In the genomic region with DNA sequence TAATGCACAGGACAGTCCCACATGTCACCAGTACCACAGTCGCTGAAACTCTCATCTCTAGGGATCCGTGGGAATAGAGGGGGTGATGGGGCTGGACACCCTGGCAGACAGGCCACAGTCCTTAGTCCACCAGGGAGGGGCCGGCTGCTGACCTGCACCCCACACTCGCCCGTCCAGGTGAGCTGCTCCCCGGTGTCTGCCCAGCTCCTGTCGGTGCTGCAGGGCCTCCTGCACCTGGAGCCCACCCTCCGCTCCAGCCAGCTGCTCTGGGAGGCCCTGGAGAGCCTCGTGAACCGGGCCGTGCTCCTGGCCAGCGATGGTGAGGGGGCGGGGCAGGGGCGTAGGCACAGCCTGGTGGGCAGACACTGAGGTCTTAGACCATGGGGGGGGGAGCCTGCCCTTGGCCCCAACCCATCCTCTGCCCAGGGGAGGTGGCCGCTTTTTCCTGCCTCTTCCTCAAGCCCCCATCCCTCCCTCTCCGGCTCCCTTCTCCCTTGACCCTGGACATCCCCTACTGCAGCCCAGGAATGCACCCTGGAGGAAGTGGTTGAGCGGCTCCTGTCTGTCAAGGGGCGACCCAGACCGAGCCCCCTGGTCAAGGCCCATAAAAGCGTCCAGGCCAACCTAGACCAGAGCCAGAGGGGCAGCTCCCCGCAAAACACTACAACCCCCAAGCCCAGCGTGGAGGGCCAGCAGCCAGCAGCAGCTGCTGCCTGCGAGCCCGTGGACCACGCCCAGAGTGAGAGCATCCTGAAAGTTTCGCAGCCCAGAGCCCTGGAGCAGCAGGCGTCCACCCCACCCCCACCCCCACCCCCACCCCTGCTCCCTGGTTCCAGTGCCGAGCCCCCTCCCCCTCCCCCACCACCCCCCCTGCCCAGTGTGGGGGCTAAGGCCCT, we compare ENCODE assay signal across 29 cellular contexts. TPM values are rescaled to one million over a fixed set of nuclear protein-coding genes. Genes with fewer than 3 reads are reported as not detected.
DNase-seq lines count a peak whose midpoint lies in the region; ATAC-seq, FAIRE-seq and TF ChIP-seq lines count a peak whose summit lies in the region.
"Had no signal": no experiment of that assay in that cellular context is flagged by ENCODE, and none has a peak within 500 bp of the region (broad histone marks: within the 10 kb centered on the region; RNA-seq: fewer than 3 reads in every experiment).

No MANE protein-coding gene starts in this region.

- H4K20me1 ChIP-seq in H1 (replicated peaks in 1 of 2; ENCODE audit: control insufficient read depth in 1 of 2, insufficient read depth in 2 of 2, low read length in 2 of 2): peaks cover 0 to 25% of the 10 kb centered on the region in 2 experiments

- no peaks in the 10 kb centered on the region; the same call in 1 of the 2 replicates for H3K79me1 ChIP-seq in H1 (ENCODE audit: low read depth, low read length)

- peak overlapping the region in 1 of 2 experiments; percentile 5; a peak in 1 of 4 replicates for H3K4me2 ChIP-seq in H1 (ENCODE audit: insufficient read depth in 1 of 2, low read depth in 2 of 2, low read length in 2 of 2)
- H3K4me2 ChIP-seq: smooth muscle cell had no signal

- CTCF ChIA-PET in H1 (lab: Charles Lee; ENCODE audit: partially characterized antibody): interaction anchor here (1.0 to 3.8 kb wide), 11 partner anchors 8 to 55 kb away, joined by 3 to 17 read pairs (median 5); no protein-coding TSS in a partner anchor

- TF ChIP-seq POLR2A in H1 (IDR thresholded peaks at IDR 0.05; ENCODE audit: control extremely low read depth in 1 of 2, low read depth in 2 of 2, low read length in 2 of 2): no peak
- no peak for TF ChIP-seq POLR2A in tibial nerve (IDR thresholded peaks at IDR 0.05)

- H3K9me3 ChIP-seq in H1 (ENCODE audit: insufficient read depth in 2 of 2, low read depth in 1 of 2, low read length in 1 of 2) (peaks cover 6 to 17% of the 10 kb centered on the region in 2 experiments), tibial nerve (no peaks in the 10 kb centered on the region)
- H3K9me3 ChIP-seq: Peyer's patch, upper lobe of left lung had no signal

- no peaks in the 10 kb centered on the region for H3K79me2 ChIP-seq in H1 (ENCODE audit: control insufficient read depth in 1 of 2, insufficient read depth in 2 of 2, low read length in 2 of 2)

- H2BK12ac ChIP-seq in H1 (ENCODE audit: low read depth, low read length): no peak overlapping the region

- peak overlapping the region; percentile 32; the same call in 1 of the 2 replicates for H2BK5ac ChIP-seq in H1 (ENCODE audit: low read depth, low read length)

- POLR2A ChIA-PET in H1 (lab: Charles Lee; ENCODE audit: partially characterized antibody): interaction anchor here (0.9 to 1.6 kb wide), 5 partner anchors 9 to 155 kb away, joined by 3 to 6 read pairs (median 3); no protein-coding TSS in a partner anchor

- TF ChIP-seq RAD21 in H1 (IDR thresholded peaks at IDR 0.05 in 1 of 2, conservative IDR thresholded peaks at IDR 0.05 in 1 of 2; ENCODE audit: low read depth in 2 of 2, low read length in 2 of 2): no peak

- H3K4me1 Mint-ChIP-seq in activated naive CD4-positive, alpha-beta T cell treated with anti-CD3 and anti-CD28 coated beads, Interleukin-2, amount 50 U/mL, for 24 hours: peaks cover 4% of the 10 kb centered on the region

- no peak for TF ChIP-seq CTCF in H1 (IDR thresholded peaks at IDR 0.05; ENCODE audit: control extremely low read depth in 1 of 3, insufficient read depth in 1 of 3, low read depth in 1 of 3, low read length in 3 of 3)
- no peak for TF ChIP-seq CTCF in tibial nerve (IDR thresholded peaks at IDR 0.05)

- no peak for ATAC-seq in HG03139 (IDR thresholded peaks at IDR 0.05; ENCODE audit: unreplicated experiment)
- ATAC-seq in GM18498 (IDR thresholded peaks at IDR 0.05; ENCODE audit: unreplicated experiment): no peak
- ATAC-seq: activated T-cell treated with anti-CD3 and anti-CD28 coated beads, Interleukin-2, amount 50 U/mL, for 4 hours; natural killer cell treated with Interleukin-12 subunit alpha and Interleukin-12 subunit beta and Interleukin-15 and Interleukin-18, amount 100 ng/mL, for 72 hours had no signal

- DNase-seq in activated naive CD4-positive, alpha-beta T cell treated with anti-CD3 and anti-CD28 coated beads, Interleukin-2, amount 50 U/mL, for 16 hours: no peak
- DNase-seq in H7 (peak; percentile 87), H1 (ENCODE audit: low read depth in 1 of 2, low spot score in 2 of 2) (no peak), tibial nerve (ENCODE audit: low spot score in 2 of 2) (no peak), DMS153 treated with DMSO at 0.1 percent for 48 hours (lab: John Stamatoyannopoulos, UW; ENCODE audit: unreplicated experiment) (no peak)
- DNase-seq: activated B cell treated with CpG ODN at 0.5 μM for 24 hours; activated CD4-positive, alpha-beta T cell treated with anti-CD3 and anti-CD28 coated beads, Interleukin-2, amount 50 U/mL, for 1 hour; activated gamma-delta T cell treated with Interleukin-2 at 50 U/mL for 16 hours; activated T-cell treated with anti-CD3 and anti-CD28 coated beads, Interleukin-2, amount 50 U/mL, for 4 hours; CD4-positive, CD25-positive, alpha-beta regulatory T cell; H9; left ventricle myocardium superior; midbrain; NCI-H1092 treated with DMSO at 0.1 percent for 48 hours; NCI-H2107; NCI-H510A; Peyer's patch; retina; stimulated activated CD4-positive, alpha-beta T cell treated with anti-CD3 and anti-CD28 coated beads, Interleukin-1b, Interleukin-23, amount 100 ng/mL, for 48 hours; stimulated activated CD8-positive, alpha-beta memory T cell treated with anti-CD3 and anti-CD28 coated beads, Interleukin-4, amount 100 ng/mL, for 48 hours had no signal

- H3K4me1 ChIP-seq in H1 (replicated peaks in 1 of 4; ENCODE audit: control insufficient read depth in 3 of 4, insufficient read depth in 4 of 4, low read length in 3 of 4) (peaks cover 0 to 15% (median 13%) of the 10 kb centered on the region in 4 experiments; a peak in 5 of 7 replicates), tibial nerve (peaks cover 0 to 59% (median 17%) of the 10 kb centered on the region in 4 donors)

- H3K9ac ChIP-seq in H1 (replicated peaks in 1 of 4; ENCODE audit: extremely low read depth in 1 of 4, low read depth in 3 of 4, low read length in 3 of 4): no peak overlapping the region

- H3K4ac ChIP-seq in H1 (replicated peaks; ENCODE audit: insufficient read length, low read depth, low read length): no peak overlapping the region

- H3K23ac ChIP-seq in H1 (ENCODE audit: insufficient read length): no peak overlapping the region

- no peak overlapping the region; the same call in 1 of the 2 replicates for H4K8ac ChIP-seq in H1 (ENCODE audit: extremely low read depth, insufficient read depth, low read length)

- H2AFZ ChIP-seq in H1 (ENCODE audit: low read length): no peak overlapping the region

- H2BK120ac ChIP-seq in H1 (replicated peaks; ENCODE audit: low read depth, low read length): no peak overlapping the region

- H3K27ac ChIP-seq in H1 (ENCODE audit: low read depth, low read length) (no peak overlapping the region), tibial nerve (peak overlapping the region in 3 of 4 donors; percentile 7 to 72 (median 63))
- H3K27ac ChIP-seq: Peyer's patch, upper lobe of left lung had no signal

- H3K14ac ChIP-seq in H1 (ENCODE audit: insufficient read length): no peak overlapping the region

- no peaks in the 10 kb centered on the region for H3K23me2 ChIP-seq in H1 (ENCODE audit: low read depth, low read length)

- no peaks in the 10 kb centered on the region for H3K27me3 Mint-ChIP-seq in activated naive CD4-positive, alpha-beta T cell treated with anti-CD3 and anti-CD28 coated beads, Interleukin-2, amount 50 U/mL, for 24 hours
- H3K27me3 Mint-ChIP-seq: activated B cell treated with CpG ODN at 0.5 μM for 24 hours; CD4-positive, CD25-positive, alpha-beta regulatory T cell; central memory CD8-positive, alpha-beta T cell; dendritic cell treated with granulocyte-macrophage colony-stimulating factor and Interleukin-4, amounts not matched to agents 40 ng/mL and 50 ng/mL, for 4 days; natural killer cell treated with Interleukin-12 subunit alpha and Interleukin-12 subunit beta and Interleukin-15 and Interleukin-18, amount 100 ng/mL, for 72 hours had no signal

- no peak for FAIRE-seq in H1 (lab: Jason Lieb, UNC)
- FAIRE-seq: G401.6 had no signal

- H3K4me3 ChIP-seq in H7 (ENCODE audit: insufficient read depth, low read depth, low read length): no peak overlapping the region
- no peak overlapping the region for H3K4me3 ChIP-seq in H1 (ENCODE audit: extremely low read depth in 1 of 4, insufficient read depth in 2 of 4, low read depth in 3 of 4, low read length in 4 of 4)
- H3K4me3 ChIP-seq in tibial nerve: no peak overlapping the region
- H3K4me3 ChIP-seq: Peyer's patch, smooth muscle cell, upper lobe of left lung had no signal

- no peak for TF ChIP-seq EP300 in H1 (IDR thresholded peaks at IDR 0.05; ENCODE audit: borderline replicate concordance in 1 of 2, low read depth in 2 of 2, low read length in 2 of 2)
- TF ChIP-seq EP300 in tibial nerve (IDR thresholded peaks at IDR 0.05): no peak

- peak overlapping the region; percentile 15; the same call in 1 of the 2 replicates for H2BK20ac ChIP-seq in H1 (ENCODE audit: low read length)

- peaks cover 18% of the 10 kb centered on the region for H3K36me3 ChIP-seq in H7 (replicated peaks; ENCODE audit: control insufficient read depth, insufficient read depth, low read length)
- H3K36me3 ChIP-seq in H1 (ENCODE audit: control insufficient read depth in 2 of 4, insufficient read depth in 4 of 4, low read length in 3 of 4): peaks cover 4 to 41% (median 15%) of the 10 kb centered on the region in 4 experiments; a peak in 6 of 8 replicates
- peaks cover 5 to 87% (median 36%) of the 10 kb centered on the region in 3 donors for H3K36me3 ChIP-seq in tibial nerve

- H4K5ac ChIP-seq in H1 (ENCODE audit: insufficient read length, low read depth, low read length): no peak overlapping the region

- H3K18ac ChIP-seq in H1 (ENCODE audit: extremely low read depth, low read length): peak overlapping the region; percentile 7; the same call in 1 of the 2 replicates

- no peak overlapping the region for H4K91ac ChIP-seq in H1 (replicated peaks; ENCODE audit: insufficient read length, low read length)

- no peak overlapping the region for H3K56ac ChIP-seq in H1 (replicated peaks; ENCODE audit: insufficient read length, low read depth, low read length)

- no peak overlapping the region for H2BK15ac ChIP-seq in H1 (ENCODE audit: low read length)

- no peaks in the 10 kb centered on the region for H3K9me3 Mint-ChIP-seq in activated naive CD4-positive, alpha-beta T cell treated with anti-CD3 and anti-CD28 coated beads, Interleukin-2, amount 50 U/mL, for 24 hours
- H3K9me3 Mint-ChIP-seq: activated B cell treated with CpG ODN at 0.5 μM for 24 hours; activated T-cell treated with anti-CD3 and anti-CD28 coated beads, Interleukin-2, amount 50 U/mL, for 4 hours; CD4-positive, CD25-positive, alpha-beta regulatory T cell; central memory CD8-positive, alpha-beta T cell; dendritic cell treated with granulocyte-macrophage colony-stimulating factor and Interleukin-4, amounts not matched to agents 40 ng/mL and 50 ng/mL, for 4 days; natural killer cell treated with Interleukin-12 subunit alpha and Interleukin-12 subunit beta and Interleukin-15 and Interleukin-18, amount 100 ng/mL, for 72 hours had no signal

- peak overlapping the region; percentile 30 for H3K27ac Mint-ChIP-seq in activated naive CD4-positive, alpha-beta T cell treated with anti-CD3 and anti-CD28 coated beads, Interleukin-2, amount 50 U/mL, for 24 hours
- H3K27ac Mint-ChIP-seq: activated B cell treated with CpG ODN at 0.5 μM for 24 hours; CD4-positive, CD25-positive, alpha-beta regulatory T cell; dendritic cell treated with granulocyte-macrophage colony-stimulating factor and Interleukin-4, amounts not matched to agents 40 ng/mL and 50 ng/mL, for 4 days; H9; natural killer cell treated with Interleukin-12 subunit alpha and Interleukin-12 subunit beta and Interleukin-15 and Interleukin-18, amount 100 ng/mL, for 72 hours had no signal

- no peak overlapping the region for H2AK5ac ChIP-seq in H1 (ENCODE audit: low read depth, low read length)

- no peaks in the 10 kb centered on the region for H3K36me3 Mint-ChIP-seq in activated naive CD4-positive, alpha-beta T cell treated with anti-CD3 and anti-CD28 coated beads, Interleukin-2, amount 50 U/mL, for 24 hours
- H3K36me3 Mint-ChIP-seq: natural killer cell treated with Interleukin-12 subunit alpha and Interleukin-12 subunit beta and Interleukin-15 and Interleukin-18, amount 100 ng/mL, for 72 hours had no signal

- no peaks in the 10 kb centered on the region for H3K27me3 ChIP-seq in H7 (ENCODE audit: control insufficient read depth, insufficient read depth, low read length)
- no peaks in the 10 kb centered on the region for H3K27me3 ChIP-seq in H1 (replicated peaks in 1 of 4; ENCODE audit: control insufficient read depth in 3 of 4, extremely low read depth in 1 of 4, insufficient read depth in 3 of 4, low read length in 3 of 4)
- H3K27me3 ChIP-seq in tibial nerve: no peaks in the 10 kb centered on the region
- H3K27me3 ChIP-seq: Peyer's patch, upper lobe of left lung had no signal

- 78% methylated on average over 13 of the region's 28 CpGs; no CpG with 5 or more reads in 1 of the 2 experiments for WGBS in H1 (ENCODE audit: extremely low coverage in 1 of 2, insufficient coverage in 1 of 2, insufficient read length in 1 of 2, insufficient replicate concordance in 2 of 2, low coverage in 1 of 2, low lambda C conversion rate in 2 of 2, missing lambda C conversion rate in 1 of 2), 2 experiments
- WGBS in tibial nerve, 2 donors: 48 to 49% methylated on average over 9 to 27 of the region's 28 CpGs

- no peak overlapping the region for H3K4me3 Mint-ChIP-seq in activated naive CD4-positive, alpha-beta T cell treated with anti-CD3 and anti-CD28 coated beads, Interleukin-2, amount 50 U/mL, for 24 hours
- H3K4me3 Mint-ChIP-seq: activated B cell treated with CpG ODN at 0.5 μM for 24 hours; activated T-cell treated with anti-CD3 and anti-CD28 coated beads, Interleukin-2, amount 50 U/mL, for 4 hours; CD4-positive, CD25-positive, alpha-beta regulatory T cell; central memory CD8-positive, alpha-beta T cell; dendritic cell treated with granulocyte-macrophage colony-stimulating factor and Interleukin-4, amounts not matched to agents 40 ng/mL and 50 ng/mL, for 4 days; H9; natural killer cell treated with Interleukin-12 subunit alpha and Interleukin-12 subunit beta and Interleukin-15 and Interleukin-18, amount 100 ng/mL, for 72 hours had no signal

RNA-seq across cellular contexts. Expression of a gene that starts 17.0 kb away (rescaled TPM):
- 10.3 and 11.2 TPM in 2 replicates for total RNA-seq in H7 (2014; rRNA removed; shearing (Covaris generic))
- 7.9 and 8.9 TPM in 2 replicates for total RNA-seq in H1 (2021; fragmentation: NEBNext Ultra II Directional; extraction: Animal tissue kit (Norgen Biotek cat#: 25700))
- 7.1 and 9.4 TPM in 2 replicates for polyA plus RNA-seq in H1 (2011; rRNA removed)
- 12.8 TPM for polyA plus RNA-seq in H1 (2011; cell fraction: cytosol; rRNA removed)
- 43.4 TPM for polyA plus RNA-seq in H1 (2011; cell fraction: nucleus; rRNA removed)
- polyA plus RNA-seq in H1 (2012, experiment 1 of 2): 8.2 to 15.0 TPM (median 11.8 TPM) in 4 replicates
- polyA plus RNA-seq in H1 (2012, experiment 2 of 2): 9.8 TPM
- polyA plus RNA-seq in H1 (2013, experiment 1 of 2): 6.2 TPM
- 5.8 TPM for polyA plus RNA-seq in H1 (2013, experiment 2 of 2)
- 3.2 and 7.1 TPM in 2 replicates for polyA minus RNA-seq in H1 (2011; rRNA and poly(A)+ RNA removed)
- polyA minus RNA-seq in H1 (2011; cell fraction: cytosol; rRNA and poly(A)+ RNA removed): 2.6 TPM
- 11.0 TPM for polyA minus RNA-seq in H1 (2011; cell fraction: nucleus; rRNA and poly(A)+ RNA removed)
- total RNA-seq in tibial nerve: 10 to 100 TPM in 1 of 4 donors, 1 to 10 TPM in 3; 4.8 to 11.4 (median 6.3) TPM

RNA-seq across cellular contexts. Expression of a gene that starts 17.6 kb away (rescaled TPM):
- 62.8 and 78.6 TPM in 2 replicates for total RNA-seq in H7 (2014; rRNA removed; shearing (Covaris generic))
- 54.0 and 59.5 TPM in 2 replicates for total RNA-seq in H1 (2021; fragmentation: NEBNext Ultra II Directional; extraction: Animal tissue kit (Norgen Biotek cat#: 25700))
- 29.1 and 42.3 TPM in 2 replicates for polyA plus RNA-seq in H1 (2011; rRNA removed)
- polyA plus RNA-seq in H1 (2011; cell fraction: cytosol; rRNA removed): 28.5 TPM
- 143 TPM for polyA plus RNA-seq in H1 (2011; cell fraction: nucleus; rRNA removed)
- 27.3 to 49.9 TPM (median 47.0 TPM) in 4 replicates for polyA plus RNA-seq in H1 (2012, experiment 1 of 2)
- polyA plus RNA-seq in H1 (2012, experiment 2 of 2): 33.6 TPM
- polyA plus RNA-seq in H1 (2013, experiment 1 of 2): 36.0 TPM
- 32.6 TPM for polyA plus RNA-seq in H1 (2013, experiment 2 of 2)
- polyA minus RNA-seq in H1 (2011; rRNA and poly(A)+ RNA removed): 12.8 and 15.1 TPM in 2 replicates
- polyA minus RNA-seq in H1 (2011; cell fraction: cytosol; rRNA and poly(A)+ RNA removed): 22.1 TPM
- 27.8 TPM for polyA minus RNA-seq in H1 (2011; cell fraction: nucleus; rRNA and poly(A)+ RNA removed)
- 100 to 1,000 TPM; 217 to 256 (median 239) TPM for total RNA-seq in tibial nerve

RNA-seq across cellular contexts. Expression of a gene that starts 46.0 kb away (rescaled TPM):
- total RNA-seq in H7 (2014; rRNA removed; shearing (Covaris generic)): 206 and 249 TPM in 2 replicates
- 123 and 135 TPM in 2 replicates for total RNA-seq in H1 (2021; fragmentation: NEBNext Ultra II Directional; extraction: Animal tissue kit (Norgen Biotek cat#: 25700))
- polyA plus RNA-seq in H1 (2011; rRNA removed): 517 and 589 TPM in 2 replicates
- 330 TPM for polyA plus RNA-seq in H1 (2011; cell fraction: cytosol; rRNA removed)
- polyA plus RNA-seq in H1 (2011; cell fraction: nucleus; rRNA removed): 307 TPM
- 85.5 to 181 TPM (median 172 TPM) in 4 replicates for polyA plus RNA-seq in H1 (2012, experiment 1 of 2)
- polyA plus RNA-seq in H1 (2012, experiment 2 of 2): 271 TPM
- polyA plus RNA-seq in H1 (2013, experiment 1 of 2): 207 TPM
- polyA plus RNA-seq in H1 (2013, experiment 2 of 2): 187 TPM
- 23.9 and 34.6 TPM in 2 replicates for polyA minus RNA-seq in H1 (2011; rRNA and poly(A)+ RNA removed)
- 70.6 TPM for polyA minus RNA-seq in H1 (2011; cell fraction: cytosol; rRNA and poly(A)+ RNA removed)
- 52.2 TPM for polyA minus RNA-seq in H1 (2011; cell fraction: nucleus; rRNA and poly(A)+ RNA removed)
- total RNA-seq in tibial nerve: 100 to 1,000 TPM; 260 to 422 (median 378) TPM
